ENCODE assay signal across 17 cellular contexts in genomic region chr6:1263039-1263849, GRCh38. TPM values are rescaled to one million over a fixed set of nuclear protein-coding genes. Genes with fewer than 3 reads are reported as not detected.
DNase-seq lines count a peak whose midpoint lies in the region; ATAC-seq and TF ChIP-seq lines count a peak whose summit lies in the region.
"Had no signal": no experiment of that assay in that cellular context is flagged by ENCODE, and none has a peak within 500 bp of the region (broad histone marks: within the 10 kb centered on the region; RNA-seq: fewer than 3 reads in every experiment).

No MANE protein-coding gene starts in this region.

- H3K4me3 ChIP-seq in adipocyte (ENCODE audit: low read length) (no peak overlapping the region), lung (no peak overlapping the region)

- H3K27me3 Mint-ChIP-seq in activated T-helper 17 cell treated with anti-CD3 and anti-CD28 coated beads, Interleukin-2, amount 50 U/mL, for 72 hours = peaks cover 15% of the 10 kb centered on the region

- H3K4me1 ChIP-seq in adipocyte (ENCODE audit: control insufficient read depth, insufficient read depth, low read length) = no peaks in the 10 kb centered on the region
- H3K4me1 ChIP-seq in lung (ENCODE audit: control insufficient read depth in 2 of 2, insufficient read depth in 2 of 2, low read length in 2 of 2) = no peaks in the 10 kb centered on the region
- H3K4me1 ChIP-seq: parathyroid adenoma had no signal

- TF ChIP-seq CTCF in C4-2B (conservative IDR thresholded peaks at IDR 0.05) = peak; percentile 8
- no peak for TF ChIP-seq CTCF in lung (IDR thresholded peaks at IDR 0.05; ENCODE audit: control extremely low read depth, extremely low read depth)

- DNase-seq in HuH-7.5 (ENCODE audit: low spot score) (peak; percentile 29), adipocyte (ENCODE audit: low read depth) (peak; percentile 48), lung (ENCODE audit: low spot score) (peak; percentile 41), DMS114 treated with DMSO at 0.1 percent for 48 hours (lab: John Stamatoyannopoulos, UW; ENCODE audit: unreplicated experiment) (no peak)
- DNase-seq in effector CD4-positive, alpha-beta T cell = no peak
- DNase-seq: activated naive CD8-positive, alpha-beta T cell treated with anti-CD3 and anti-CD28 coated beads for 36 hours; CD4-positive, CD25-positive, alpha-beta regulatory T cell; HCEC 1CT; NCI-H526; stimulated activated CD8-positive, alpha-beta memory T cell treated with anti-CD3 and anti-CD28 coated beads, Interleukin-4, amount 100 ng/mL, for 48 hours had no signal

- no peak overlapping the region for H3K9ac ChIP-seq in adipocyte (ENCODE audit: low read length)
- H3K9ac ChIP-seq: parathyroid adenoma had no signal

- H3K36me3 Mint-ChIP-seq in activated T-helper 17 cell treated with anti-CD3 and anti-CD28 coated beads, Interleukin-2, amount 50 U/mL, for 72 hours (ENCODE audit: low read depth) = no peaks in the 10 kb centered on the region
- H3K36me3 Mint-ChIP-seq: activated naive CD8-positive, alpha-beta T cell treated with anti-CD3 and anti-CD28 coated beads for 36 hours; CD4-positive, CD25-positive, alpha-beta regulatory T cell had no signal

- no peak overlapping the region for H3K4me3 Mint-ChIP-seq in activated T-helper 17 cell treated with anti-CD3 and anti-CD28 coated beads, Interleukin-2, amount 50 U/mL, for 72 hours
- H3K4me3 Mint-ChIP-seq: activated naive CD8-positive, alpha-beta T cell treated with anti-CD3 and anti-CD28 coated beads for 36 hours; CD4-positive, CD25-positive, alpha-beta regulatory T cell had no signal

- H3K27ac Mint-ChIP-seq in activated T-helper 17 cell treated with anti-CD3 and anti-CD28 coated beads, Interleukin-2, amount 50 U/mL, for 72 hours = no peak overlapping the region
- H3K27ac Mint-ChIP-seq: activated naive CD8-positive, alpha-beta T cell treated with anti-CD3 and anti-CD28 coated beads for 36 hours; CD4-positive, CD25-positive, alpha-beta regulatory T cell had no signal

- 78 to 82% methylated on average over 12 of the region's 12 CpGs for WGBS in lung, 2 donors

- H3K9me3 ChIP-seq in adipocyte (ENCODE audit: control insufficient read depth, low read length) = no peaks in the 10 kb centered on the region
- no peaks in the 10 kb centered on the region for H3K9me3 ChIP-seq in lung (ENCODE audit: control insufficient read depth in 2 of 2, insufficient read depth in 1 of 2, low read length in 1 of 2)

- H3K27ac ChIP-seq in C4-2B = no peak overlapping the region
- no peak overlapping the region for H3K27ac ChIP-seq in lung (ENCODE audit: low read depth in 1 of 2, low read length in 1 of 2)
- H3K27ac ChIP-seq: parathyroid adenoma had no signal

- H3K27me3 ChIP-seq in adipocyte (replicated peaks; ENCODE audit: control insufficient read depth, insufficient read depth, low read length) = peaks cover 3% of the 10 kb centered on the region
- H3K27me3 ChIP-seq in lung (ENCODE audit: control insufficient read depth, insufficient read depth) = no peaks in the 10 kb centered on the region

- ATAC-seq in lung (ENCODE audit: insufficient read depth, low FRiP score) (no peak), GM21723 (IDR thresholded peaks at IDR 0.05; ENCODE audit: unreplicated experiment) (no peak)
- no peak for ATAC-seq in activated T-helper 17 cell treated with anti-CD3 and anti-CD28 coated beads, Interleukin-2, amount 50 U/mL, for 72 hours (replicated peaks)
- ATAC-seq: Right ventricle myocardium inferior had no signal

- H3K9me3 Mint-ChIP-seq in activated T-helper 17 cell treated with anti-CD3 and anti-CD28 coated beads, Interleukin-2, amount 50 U/mL, for 72 hours = no peaks in the 10 kb centered on the region
- H3K9me3 Mint-ChIP-seq: activated naive CD8-positive, alpha-beta T cell treated with anti-CD3 and anti-CD28 coated beads for 36 hours; CD4-positive, CD25-positive, alpha-beta regulatory T cell had no signal

- H3K36me3 ChIP-seq in adipocyte (ENCODE audit: control insufficient read depth, insufficient read depth, low read length, severe bottlenecking) = no peaks in the 10 kb centered on the region
- no peaks in the 10 kb centered on the region for H3K36me3 ChIP-seq in lung (ENCODE audit: control insufficient read depth in 2 of 2, insufficient read depth in 2 of 2, low read length in 2 of 2)

- H3K4me1 Mint-ChIP-seq in activated T-helper 17 cell treated with anti-CD3 and anti-CD28 coated beads, Interleukin-2, amount 50 U/mL, for 72 hours = no peaks in the 10 kb centered on the region
- H3K4me1 Mint-ChIP-seq: activated naive CD8-positive, alpha-beta T cell treated with anti-CD3 and anti-CD28 coated beads for 36 hours; CD4-positive, CD25-positive, alpha-beta regulatory T cell had no signal

RNA-seq across cellular contexts. Expression of gene FOXQ1, which starts 48.7 kb away (rescaled TPM):
- 10 to 100 TPM in 1 of 2 donors, 1 to 10 TPM in 1; 2.0 to 22.9 TPM for total RNA-seq in lung
- polyA plus RNA-seq in lung = 10 to 100 TPM in 1 of 2 donors, 1 to 10 TPM in 1; 1.5 to 11.7 TPM
- total RNA-seq in activated T-helper 17 cell treated with anti-CD3 and anti-CD28 coated beads, Interleukin-2, amount 50 U/mL, for 72 hours = not detected
- total RNA-seq: activated naive CD8-positive, alpha-beta T cell treated with anti-CD3 and anti-CD28 coated beads for 36 hours; CD4-positive, CD25-positive, alpha-beta regulatory T cell; chondrocyte; mononuclear cell; Right ventricle myocardium inferior had no signal
- polyA plus RNA-seq: CD4-positive, CD25-positive, alpha-beta regulatory T cell had no signal

Comparison
In these comparisons a context has a peak if more than half of its experiments do, and no peak if none do; other contexts are left out.
1. DNase-seq: peak in HuH-7.5 (single experiment), adipocyte (single experiment) and lung (single experiment); none in effector CD4-positive, alpha-beta T cell (single experiment) and DMS114 treated with DMSO at 0.1 percent for 48 hours (single experiment).